Comparison of ENCODE assay signal across 9 cellular contexts in the genomic region with DNA sequence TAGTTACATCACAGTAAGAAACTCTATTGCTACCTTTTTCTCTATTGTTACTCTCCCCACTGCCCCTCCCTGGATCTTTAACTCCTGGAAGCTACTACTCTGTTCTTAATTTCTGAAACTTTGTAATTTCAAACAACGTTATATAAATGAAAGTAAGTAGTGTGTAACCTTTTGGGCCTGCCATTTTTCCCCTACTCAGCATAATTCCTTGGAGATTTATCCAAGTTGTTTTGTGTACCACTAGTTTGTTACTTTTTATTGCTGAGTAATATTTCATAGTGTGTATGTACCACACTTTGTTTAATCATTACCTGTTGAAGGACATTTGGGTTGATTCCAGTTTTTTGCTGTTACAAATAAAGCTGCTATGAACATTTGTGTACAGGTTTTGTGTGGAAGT. TPM values are rescaled to one million over a fixed set of nuclear protein-coding genes. Genes with fewer than 3 reads are reported as not detected.
"Had no signal": no experiment of that assay in that cellular context is flagged by ENCODE, and none has a peak within 500 bp of the region (broad histone marks: within the 10 kb centered on the region; RNA-seq: fewer than 3 reads in every experiment).

No MANE protein-coding gene starts in this region.

- H3K4me3 ChIP-seq: GM12878 had no signal

- FAIRE-seq: G401.6, GM12878, GM12891, GM12892, GM18507, GM19239 had no signal

- DNase-seq: GDM1, GF-D8 had no signal

- ATAC-seq: GM12878 had no signal

RNA-seq across cellular contexts. Expression of a gene that starts 37.9 kb away (rescaled TPM):
- total RNA-seq: G401 had no signal
